1 cellular context compared by ENCODE assay signal in the genomic region with DNA sequence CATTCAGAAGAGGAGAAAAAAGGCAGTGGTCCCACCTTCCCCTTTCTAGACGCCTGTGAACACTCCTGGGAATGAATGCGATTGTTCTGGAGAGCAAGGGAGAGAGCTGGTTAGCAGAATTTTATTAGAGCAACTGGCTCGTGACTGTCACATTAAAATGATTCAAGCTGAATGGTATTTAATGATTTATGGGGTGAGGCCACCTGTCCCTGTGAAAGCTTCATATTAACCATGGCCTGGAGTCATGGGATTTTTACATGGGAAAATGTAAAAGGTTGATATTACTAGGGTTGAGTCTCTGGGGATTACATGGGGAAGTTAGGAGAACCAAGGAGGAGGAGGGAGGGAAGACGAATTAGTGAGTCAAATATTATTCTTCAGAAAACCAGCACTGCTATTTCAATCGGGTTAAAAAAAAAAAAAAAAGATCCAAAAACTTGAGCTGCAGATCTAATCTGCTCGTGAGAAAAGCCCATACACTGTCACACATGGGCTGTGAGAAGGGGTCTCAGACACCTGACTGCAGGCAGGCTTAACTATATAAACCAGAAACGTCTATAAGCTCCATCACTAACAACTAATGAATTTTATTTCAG.
TF ChIP-seq lines count a peak whose summit lies in the region.

No MANE protein-coding gene starts in this region.

TF ChIP-seq in HEK293, 187 proteins besides CTCF, POLR2A, EP300 and RAD21 (continued from another document):
- TF ChIP-seq ZBTB8A (tag by site-specific recombination; IDR thresholded peaks at IDR 0.05) (peak; percentile 39; the same call in 1 of the 2 replicates), ZNF777 (tag by site-specific recombination; IDR thresholded peaks at IDR 0.05; ENCODE audit: borderline replicate concordance) (no peak), FEZF1 (tag by site-specific recombination; IDR thresholded peaks at IDR 0.05) (peak; percentile 62; the same call in 1 of the 2 replicates), ZNF426 (tag by site-specific recombination; IDR thresholded peaks at IDR 0.05) (no peak), ZNF132 (tag by site-specific recombination; IDR thresholded peaks at IDR 0.05; ENCODE audit: borderline replicate concordance) (no peak), ZNF529 (tag by site-specific recombination; IDR thresholded peaks at IDR 0.05; ENCODE audit: insufficient replicate concordance) (no peak), ZNF624 (tag by site-specific recombination; IDR thresholded peaks at IDR 0.05) (no peak), OSR2 (tag by site-specific recombination; IDR thresholded peaks at IDR 0.05) (peak; percentile 47; the same call in 1 of the 2 replicates), WT1 (tag by site-specific recombination; IDR thresholded peaks at IDR 0.05) (peak; percentile 58), KLF16 (tag by site-specific recombination; IDR thresholded peaks at IDR 0.05) (no peak), ZBTB48 (tag by site-specific recombination; IDR thresholded peaks at IDR 0.05) (no peak), YY2 (tag by site-specific recombination; IDR thresholded peaks at IDR 0.05) (no peak), ZNF184 (tag by site-specific recombination; IDR thresholded peaks at IDR 0.05) (no peak), HOXA7 (CRISPR knock-in tag; IDR thresholded peaks at IDR 0.05; ENCODE audit: borderline replicate concordance) (no peak)
- TF ChIP-seq, protein P1, sequence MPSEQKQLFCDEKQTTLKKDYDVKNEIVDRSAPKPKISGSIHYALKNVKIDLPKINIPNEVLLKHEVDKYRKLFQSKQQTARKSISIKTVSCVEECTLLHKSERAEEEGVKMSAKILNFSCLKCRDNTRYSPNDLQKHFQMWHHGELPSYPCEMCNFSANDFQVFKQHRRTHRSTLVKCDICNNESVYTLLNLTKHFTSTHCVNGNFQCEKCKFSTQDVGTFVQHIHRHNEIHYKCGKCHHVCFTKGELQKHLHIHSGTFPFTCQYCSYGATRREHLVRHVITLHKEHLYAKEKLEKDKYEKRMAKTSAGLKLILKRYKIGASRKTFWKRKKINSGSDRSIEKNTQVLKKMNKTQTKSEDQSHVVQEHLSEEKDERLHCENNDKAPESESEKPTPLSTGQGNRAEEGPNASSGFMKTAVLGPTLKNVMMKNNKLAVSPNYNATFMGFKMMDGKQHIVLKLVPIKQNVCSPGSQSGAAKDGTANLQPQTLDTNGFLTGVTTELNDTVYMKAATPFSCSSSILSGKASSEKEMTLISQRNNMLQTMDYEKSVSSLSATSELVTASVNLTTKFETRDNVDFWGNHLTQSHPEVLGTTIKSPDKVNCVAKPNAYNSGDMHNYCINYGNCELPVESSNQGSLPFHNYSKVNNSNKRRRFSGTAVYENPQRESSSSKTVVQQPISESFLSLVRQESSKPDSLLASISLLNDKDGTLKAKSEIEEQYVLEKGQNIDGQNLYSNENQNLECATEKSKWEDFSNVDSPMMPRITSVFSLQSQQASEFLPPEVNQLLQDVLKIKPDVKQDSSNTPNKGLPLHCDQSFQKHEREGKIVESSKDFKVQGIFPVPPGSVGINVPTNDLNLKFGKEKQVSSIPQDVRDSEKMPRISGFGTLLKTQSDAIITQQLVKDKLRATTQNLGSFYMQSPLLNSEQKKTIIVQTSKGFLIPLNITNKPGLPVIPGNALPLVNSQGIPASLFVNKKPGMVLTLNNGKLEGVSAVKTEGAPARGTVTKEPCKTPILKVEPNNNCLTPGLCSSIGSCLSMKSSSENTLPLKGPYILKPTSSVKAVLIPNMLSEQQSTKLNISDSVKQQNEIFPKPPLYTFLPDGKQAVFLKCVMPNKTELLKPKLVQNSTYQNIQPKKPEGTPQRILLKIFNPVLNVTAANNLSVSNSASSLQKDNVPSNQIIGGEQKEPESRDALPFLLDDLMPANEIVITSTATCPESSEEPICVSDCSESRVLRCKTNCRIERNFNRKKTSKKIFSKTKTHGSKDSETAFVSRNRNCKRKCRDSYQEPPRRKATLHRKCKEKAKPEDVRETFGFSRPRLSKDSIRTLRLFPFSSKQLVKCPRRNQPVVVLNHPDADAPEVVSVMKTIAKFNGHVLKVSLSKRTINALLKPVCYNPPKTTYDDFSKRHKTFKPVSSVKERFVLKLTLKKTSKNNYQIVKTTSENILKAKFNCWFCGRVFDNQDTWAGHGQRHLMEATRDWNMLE (tag by site-specific recombination; conservative IDR thresholded peaks at IDR 0.05; ENCODE audit: low read depth), result no peak
- TF ChIP-seq, protein P2, sequence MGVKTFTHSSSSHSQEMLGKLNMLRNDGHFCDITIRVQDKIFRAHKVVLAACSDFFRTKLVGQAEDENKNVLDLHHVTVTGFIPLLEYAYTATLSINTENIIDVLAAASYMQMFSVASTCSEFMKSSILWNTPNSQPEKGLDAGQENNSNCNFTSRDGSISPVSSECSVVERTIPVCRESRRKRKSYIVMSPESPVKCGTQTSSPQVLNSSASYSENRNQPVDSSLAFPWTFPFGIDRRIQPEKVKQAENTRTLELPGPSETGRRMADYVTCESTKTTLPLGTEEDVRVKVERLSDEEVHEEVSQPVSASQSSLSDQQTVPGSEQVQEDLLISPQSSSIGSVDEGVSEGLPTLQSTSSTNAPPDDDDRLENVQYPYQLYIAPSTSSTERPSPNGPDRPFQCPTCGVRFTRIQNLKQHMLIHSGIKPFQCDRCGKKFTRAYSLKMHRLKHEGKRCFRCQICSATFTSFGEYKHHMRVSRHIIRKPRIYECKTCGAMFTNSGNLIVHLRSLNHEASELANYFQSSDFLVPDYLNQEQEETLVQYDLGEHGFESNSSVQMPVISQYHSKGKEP (tag by site-specific recombination; IDR thresholded peaks at IDR 0.05), result no peak; the same call in 1 of the 2 replicates
TF ChIP-seq in HEK293: peak in this region for 15.
